In the genomic region with DNA sequence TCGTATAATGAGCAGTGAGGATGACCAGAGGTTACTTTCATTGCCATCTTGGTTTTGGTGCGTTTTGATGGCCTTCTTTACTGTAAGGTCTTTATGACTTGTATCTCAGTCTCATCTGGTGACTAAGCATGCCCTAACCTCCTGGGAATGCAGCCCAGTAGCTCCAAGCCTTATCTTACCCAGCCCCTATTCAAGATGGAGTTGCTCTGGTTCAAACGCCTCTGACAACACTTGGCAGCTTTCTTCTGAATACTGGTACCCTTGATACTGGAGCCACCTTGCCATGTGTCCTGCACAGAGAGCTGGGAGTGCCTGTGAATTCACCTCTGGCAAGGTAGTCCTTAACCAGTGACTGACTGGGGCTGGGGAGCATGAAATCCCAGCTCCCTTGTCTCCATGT, we compare ENCODE assay signal across 2 cellular contexts.
TF ChIP-seq lines count a peak whose summit lies in the region.

No MANE protein-coding gene starts in this region.

TF ChIP-seq in IMR-90, 13 proteins besides CTCF, POLR2A, EP300 and RAD21:
- TF ChIP-seq, protein P1, sequence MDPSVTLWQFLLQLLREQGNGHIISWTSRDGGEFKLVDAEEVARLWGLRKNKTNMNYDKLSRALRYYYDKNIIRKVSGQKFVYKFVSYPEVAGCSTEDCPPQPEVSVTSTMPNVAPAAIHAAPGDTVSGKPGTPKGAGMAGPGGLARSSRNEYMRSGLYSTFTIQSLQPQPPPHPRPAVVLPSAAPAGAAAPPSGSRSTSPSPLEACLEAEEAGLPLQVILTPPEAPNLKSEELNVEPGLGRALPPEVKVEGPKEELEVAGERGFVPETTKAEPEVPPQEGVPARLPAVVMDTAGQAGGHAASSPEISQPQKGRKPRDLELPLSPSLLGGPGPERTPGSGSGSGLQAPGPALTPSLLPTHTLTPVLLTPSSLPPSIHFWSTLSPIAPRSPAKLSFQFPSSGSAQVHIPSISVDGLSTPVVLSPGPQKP (IDR thresholded peaks at IDR 0.05; ENCODE audit: borderline replicate concordance, low read depth, low read length) = no peak
- TF ChIP-seq NFE2L2 (IDR thresholded peaks at IDR 0.05; ENCODE audit: low read depth, low read length) (no peak), RCOR1 (IDR thresholded peaks at IDR 0.05; ENCODE audit: insufficient replicate concordance, low read length) (no peak), SMC3 (IDR thresholded peaks at IDR 0.05; ENCODE audit: low read depth, low read length) (no peak)

TF ChIP-seq in K562, 482 proteins besides CTCF, POLR2A, EP300 and RAD21 (continues in another document):
- TF ChIP-seq, protein P2, sequence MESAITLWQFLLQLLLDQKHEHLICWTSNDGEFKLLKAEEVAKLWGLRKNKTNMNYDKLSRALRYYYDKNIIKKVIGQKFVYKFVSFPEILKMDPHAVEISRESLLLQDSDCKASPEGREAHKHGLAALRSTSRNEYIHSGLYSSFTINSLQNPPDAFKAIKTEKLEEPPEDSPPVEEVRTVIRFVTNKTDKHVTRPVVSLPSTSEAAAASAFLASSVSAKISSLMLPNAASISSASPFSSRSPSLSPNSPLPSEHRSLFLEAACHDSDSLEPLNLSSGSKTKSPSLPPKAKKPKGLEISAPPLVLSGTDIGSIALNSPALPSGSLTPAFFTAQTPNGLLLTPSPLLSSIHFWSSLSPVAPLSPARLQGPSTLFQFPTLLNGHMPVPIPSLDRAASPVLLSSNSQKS (CRISPR knock-in tag; IDR thresholded peaks at IDR 0.05) = peak; percentile 78; the same call in 1 of the 2 replicates
- TF ChIP-seq ZNF253 (CRISPR knock-in tag; conservative IDR thresholded peaks at IDR 0.05) (0 out of 2 replicates have a peak, but pooled peaks have one; percentile 22), TAF7 (tag; IDR thresholded peaks at IDR 0.05) (peak; percentile 73), NCOA2 (IDR thresholded peaks at IDR 0.05; ENCODE audit: partially characterized antibody in 2 of 2) (no peak), ZSCAN32 (CRISPR knock-in tag; IDR thresholded peaks at IDR 0.05) (peak; percentile 54; the same call in 1 of the 2 replicates), DPF2 (IDR thresholded peaks at IDR 0.05) (peak; percentile 39), TOE1 (IDR thresholded peaks at IDR 0.05; ENCODE audit: borderline replicate concordance) (no peak), TOE1 (CRISPR knock-in tag; IDR thresholded peaks at IDR 0.05; ENCODE audit: borderline replicate concordance, low read depth) (no peak), TFAM (CRISPR knock-in tag; conservative IDR thresholded peaks at IDR 0.05) (no peak), FOSL1 (tag; conservative IDR thresholded peaks at IDR 0.05) (peak; percentile 83), DACH1 (IDR thresholded peaks at IDR 0.05; ENCODE audit: partially characterized antibody) (no peak), ZNF696 (CRISPR knock-in tag; conservative IDR thresholded peaks at IDR 0.05) (no peak), FOXJ3 (CRISPR knock-in tag; IDR thresholded peaks at IDR 0.05) (no peak), COPS2 (conservative IDR thresholded peaks at IDR 0.05) (no peak), ZNF584 (CRISPR knock-in tag; IDR thresholded peaks at IDR 0.05; ENCODE audit: low read depth) (peak; percentile 97), ZNF589 (CRISPR knock-in tag; IDR thresholded peaks at IDR 0.05; ENCODE audit: low read depth) (peak; percentile 99), THAP12 (CRISPR knock-in tag; IDR thresholded peaks at IDR 0.05) (no peak), MAZ (CRISPR knock-in tag; conservative IDR thresholded peaks at IDR 0.05 in 1 of 2, IDR thresholded peaks at IDR 0.05 in 1 of 2) (0 out of 4 replicates have a peak, but pooled peaks of 1 of the 2 experiments have one; percentile 40), NFXL1 (CRISPR knock-in tag; IDR thresholded peaks at IDR 0.05) (peak; percentile 94), ZNF444 (CRISPR knock-in tag; IDR thresholded peaks at IDR 0.05) (0 out of 2 replicates have a peak, but pooled peaks have one; percentile 61), OTX1 (CRISPR knock-in tag; IDR thresholded peaks at IDR 0.05) (0 out of 2 replicates have a peak, but pooled peaks have one; percentile 56), MEF2D (tag; conservative IDR thresholded peaks at IDR 0.05; ENCODE audit: low read depth) (peak; percentile 94), ATF1 (CRISPR knock-in tag; IDR thresholded peaks at IDR 0.05) (no peak), ATF1 (tag; IDR thresholded peaks at IDR 0.05) (peak; percentile 51), ZKSCAN8 (CRISPR knock-in tag; IDR thresholded peaks at IDR 0.05) (peak; percentile 95)
- TF ChIP-seq, protein P3, sequence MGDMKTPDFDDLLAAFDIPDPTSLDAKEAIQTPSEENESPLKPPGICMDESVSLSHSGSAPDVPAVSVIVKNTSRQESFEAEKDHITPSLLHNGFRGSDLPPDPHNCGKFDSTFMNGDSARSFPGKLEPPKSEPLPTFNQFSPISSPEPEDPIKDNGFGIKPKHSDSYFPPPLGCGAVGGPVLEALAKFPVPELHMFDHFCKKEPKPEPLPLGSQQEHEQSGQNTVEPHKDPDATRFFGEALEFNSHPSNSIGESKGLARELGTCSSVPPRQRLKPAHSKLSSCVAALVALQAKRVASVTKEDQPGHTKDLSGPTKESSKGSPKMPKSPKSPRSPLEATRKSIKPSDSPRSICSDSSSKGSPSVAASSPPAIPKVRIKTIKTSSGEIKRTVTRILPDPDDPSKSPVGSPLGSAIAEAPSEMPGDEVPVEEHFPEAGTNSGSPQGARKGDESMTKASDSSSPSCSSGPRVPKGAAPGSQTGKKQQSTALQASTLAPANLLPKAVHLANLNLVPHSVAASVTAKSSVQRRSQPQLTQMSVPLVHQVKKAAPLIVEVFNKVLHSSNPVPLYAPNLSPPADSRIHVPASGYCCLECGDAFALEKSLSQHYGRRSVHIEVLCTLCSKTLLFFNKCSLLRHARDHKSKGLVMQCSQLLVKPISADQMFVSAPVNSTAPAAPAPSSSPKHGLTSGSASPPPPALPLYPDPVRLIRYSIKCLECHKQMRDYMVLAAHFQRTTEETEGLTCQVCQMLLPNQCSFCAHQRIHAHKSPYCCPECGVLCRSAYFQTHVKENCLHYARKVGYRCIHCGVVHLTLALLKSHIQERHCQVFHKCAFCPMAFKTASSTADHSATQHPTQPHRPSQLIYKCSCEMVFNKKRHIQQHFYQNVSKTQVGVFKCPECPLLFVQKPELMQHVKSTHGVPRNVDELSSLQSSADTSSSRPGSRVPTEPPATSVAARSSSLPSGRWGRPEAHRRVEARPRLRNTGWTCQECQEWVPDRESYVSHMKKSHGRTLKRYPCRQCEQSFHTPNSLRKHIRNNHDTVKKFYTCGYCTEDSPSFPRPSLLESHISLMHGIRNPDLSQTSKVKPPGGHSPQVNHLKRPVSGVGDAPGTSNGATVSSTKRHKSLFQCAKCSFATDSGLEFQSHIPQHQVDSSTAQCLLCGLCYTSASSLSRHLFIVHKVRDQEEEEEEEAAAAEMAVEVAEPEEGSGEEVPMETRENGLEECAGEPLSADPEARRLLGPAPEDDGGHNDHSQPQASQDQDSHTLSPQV (IDR thresholded peaks at IDR 0.05) = peak; percentile 99
- TF ChIP-seq, protein P4, sequence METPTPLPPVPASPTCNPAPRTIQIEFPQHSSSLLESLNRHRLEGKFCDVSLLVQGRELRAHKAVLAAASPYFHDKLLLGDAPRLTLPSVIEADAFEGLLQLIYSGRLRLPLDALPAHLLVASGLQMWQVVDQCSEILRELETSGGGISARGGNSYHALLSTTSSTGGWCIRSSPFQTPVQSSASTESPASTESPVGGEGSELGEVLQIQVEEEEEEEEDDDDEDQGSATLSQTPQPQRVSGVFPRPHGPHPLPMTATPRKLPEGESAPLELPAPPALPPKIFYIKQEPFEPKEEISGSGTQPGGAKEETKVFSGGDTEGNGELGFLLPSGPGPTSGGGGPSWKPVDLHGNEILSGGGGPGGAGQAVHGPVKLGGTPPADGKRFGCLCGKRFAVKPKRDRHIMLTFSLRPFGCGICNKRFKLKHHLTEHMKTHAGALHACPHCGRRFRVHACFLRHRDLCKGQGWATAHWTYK (CRISPR knock-in tag; IDR thresholded peaks at IDR 0.05) = peak; percentile 92
- TF ChIP-seq, protein P5, sequence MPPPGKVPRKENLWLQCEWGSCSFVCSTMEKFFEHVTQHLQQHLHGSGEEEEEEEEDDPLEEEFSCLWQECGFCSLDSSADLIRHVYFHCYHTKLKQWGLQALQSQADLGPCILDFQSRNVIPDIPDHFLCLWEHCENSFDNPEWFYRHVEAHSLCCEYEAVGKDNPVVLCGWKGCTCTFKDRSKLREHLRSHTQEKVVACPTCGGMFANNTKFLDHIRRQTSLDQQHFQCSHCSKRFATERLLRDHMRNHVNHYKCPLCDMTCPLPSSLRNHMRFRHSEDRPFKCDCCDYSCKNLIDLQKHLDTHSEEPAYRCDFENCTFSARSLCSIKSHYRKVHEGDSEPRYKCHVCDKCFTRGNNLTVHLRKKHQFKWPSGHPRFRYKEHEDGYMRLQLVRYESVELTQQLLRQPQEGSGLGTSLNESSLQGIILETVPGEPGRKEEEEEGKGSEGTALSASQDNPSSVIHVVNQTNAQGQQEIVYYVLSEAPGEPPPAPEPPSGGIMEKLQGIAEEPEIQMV (tag; conservative IDR thresholded peaks at IDR 0.05; ENCODE audit: low read depth) = peak; percentile 87
- TF ChIP-seq, protein P6, sequence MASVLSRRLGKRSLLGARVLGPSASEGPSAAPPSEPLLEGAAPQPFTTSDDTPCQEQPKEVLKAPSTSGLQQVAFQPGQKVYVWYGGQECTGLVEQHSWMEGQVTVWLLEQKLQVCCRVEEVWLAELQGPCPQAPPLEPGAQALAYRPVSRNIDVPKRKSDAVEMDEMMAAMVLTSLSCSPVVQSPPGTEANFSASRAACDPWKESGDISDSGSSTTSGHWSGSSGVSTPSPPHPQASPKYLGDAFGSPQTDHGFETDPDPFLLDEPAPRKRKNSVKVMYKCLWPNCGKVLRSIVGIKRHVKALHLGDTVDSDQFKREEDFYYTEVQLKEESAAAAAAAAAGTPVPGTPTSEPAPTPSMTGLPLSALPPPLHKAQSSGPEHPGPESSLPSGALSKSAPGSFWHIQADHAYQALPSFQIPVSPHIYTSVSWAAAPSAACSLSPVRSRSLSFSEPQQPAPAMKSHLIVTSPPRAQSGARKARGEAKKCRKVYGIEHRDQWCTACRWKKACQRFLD (CRISPR knock-in tag; IDR thresholded peaks at IDR 0.05) = peak; percentile 99
- TF ChIP-seq, protein P7, sequence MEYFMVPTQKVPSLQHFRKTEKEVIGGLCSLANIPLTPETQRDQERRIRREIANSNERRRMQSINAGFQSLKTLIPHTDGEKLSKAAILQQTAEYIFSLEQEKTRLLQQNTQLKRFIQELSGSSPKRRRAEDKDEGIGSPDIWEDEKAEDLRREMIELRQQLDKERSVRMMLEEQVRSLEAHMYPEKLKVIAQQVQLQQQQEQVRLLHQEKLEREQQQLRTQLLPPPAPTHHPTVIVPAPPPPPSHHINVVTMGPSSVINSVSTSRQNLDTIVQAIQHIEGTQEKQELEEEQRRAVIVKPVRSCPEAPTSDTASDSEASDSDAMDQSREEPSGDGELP (CRISPR knock-in tag; IDR thresholded peaks at IDR 0.05; ENCODE audit: borderline replicate concordance) = no peak
